In the genomic region with DNA sequence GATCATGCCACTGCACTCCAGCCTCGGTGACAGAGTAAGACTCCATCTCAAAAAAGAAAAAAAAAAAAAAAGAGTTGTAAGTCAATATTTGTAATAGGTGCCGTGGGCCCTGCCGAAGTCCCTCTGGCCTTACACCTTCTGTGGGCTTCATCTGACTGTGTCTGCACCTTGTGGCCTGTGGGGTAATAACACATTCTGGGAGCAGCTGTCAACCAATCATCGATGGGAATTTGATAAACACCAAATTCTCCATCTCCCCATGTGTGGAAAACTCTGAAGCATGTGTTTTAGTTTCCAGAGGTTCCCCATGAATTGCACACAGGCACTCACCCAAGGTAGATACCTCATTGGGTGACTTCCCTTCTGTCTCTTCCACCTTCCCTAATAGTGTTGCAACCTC, we compare ENCODE assay signal across 23 cellular contexts. TPM values are rescaled to one million over a fixed set of nuclear protein-coding genes. Genes with fewer than 3 reads are reported as not detected.
A peak's percentile ranks its signal among the peaks of the same experiment; 100 is the strongest.
DNase-seq lines count a peak whose midpoint lies in the region; ATAC-seq and TF ChIP-seq lines count a peak whose summit lies in the region.
"Had no signal": no experiment of that assay in that cellular context is flagged by ENCODE, and none has a peak within 500 bp of the region (broad histone marks: within the 10 kb centered on the region; RNA-seq: fewer than 3 reads in every experiment).

No MANE protein-coding gene starts in this region.

- H3K36me3 Mint-ChIP-seq in WTC11 (peaks cover 21% of the 10 kb centered on the region), neural crest cell (ENCODE audit: low read depth) (peaks cover 33% of the 10 kb centered on the region)

- H3K4me3 Mint-ChIP-seq in WTC11 (no peak overlapping the region), neural crest cell (no peak overlapping the region)
- H3K4me3 Mint-ChIP-seq: activated CD4-positive, alpha-beta memory T cell treated with anti-CD3 and anti-CD28 coated beads, Interleukin-2, amount 10 ng/mL, durations not matched to agents 7 days and 5 days; activated T-helper 1 cell treated with anti-CD3 and anti-CD28 coated beads, Interleukin-12 subunit alpha, Interleukin-12 subunit beta, Interleukin-2, Interleukin-4 antibody, amounts not matched to agents 30 ng/mL and 10 ng/mL and 1 ng/mL, durations not matched to agents 14 hours and 24 hours and 36 hours; HFFc6; natural killer cell had no signal

- peaks cover 27% of the 10 kb centered on the region for H3K36me3 ChIP-seq in Karpas-422 (ENCODE audit: insufficient read depth, low read length)
- H3K36me3 ChIP-seq in colonic mucosa: peaks cover 11% of the 10 kb centered on the region

- H3K9me3 ChIP-seq in Karpas-422 (ENCODE audit: low read length) (peaks cover 16% of the 10 kb centered on the region), colonic mucosa (no peaks in the 10 kb centered on the region)

- H2AFZ ChIP-seq in Karpas-422 (ENCODE audit: low read length): no peak overlapping the region

- ATAC-seq in WTC11 (peak; percentile 81), HG02938 (IDR thresholded peaks at IDR 0.05; ENCODE audit: unreplicated experiment) (no peak), GM21717 (IDR thresholded peaks at IDR 0.05; ENCODE audit: unreplicated experiment) (no peak)

- no peaks in the 10 kb centered on the region for H3K4me1 Mint-ChIP-seq in WTC11
- H3K4me1 Mint-ChIP-seq in neural crest cell: no peaks in the 10 kb centered on the region
- H3K4me1 Mint-ChIP-seq: activated CD4-positive, alpha-beta memory T cell treated with anti-CD3 and anti-CD28 coated beads, Interleukin-2, amount 10 ng/mL, durations not matched to agents 7 days and 5 days had no signal

- H3K27ac ChIP-seq in Karpas-422 (ENCODE audit: low read length) (no peak overlapping the region), colonic mucosa (no peak overlapping the region)
- H3K27ac ChIP-seq: BLaER1 treated with 17β-estradiol and CSF1 and Interleukin-3, amounts not matched to agents 10 nM and 100 nM; cardiac muscle cell; skin epidermis had no signal

- no peak overlapping the region for H3K27ac Mint-ChIP-seq in WTC11
- H3K27ac Mint-ChIP-seq in neural crest cell (ENCODE audit: unreplicated experiment): no peak overlapping the region
- H3K27ac Mint-ChIP-seq: activated CD4-positive, alpha-beta memory T cell treated with anti-CD3 and anti-CD28 coated beads, Interleukin-2, amount 10 ng/mL, durations not matched to agents 7 days and 5 days; activated T-helper 1 cell treated with anti-CD3 and anti-CD28 coated beads, Interleukin-12 subunit alpha, Interleukin-12 subunit beta, Interleukin-2, Interleukin-4 antibody, amounts not matched to agents 30 ng/mL and 10 ng/mL and 1 ng/mL, durations not matched to agents 14 hours and 24 hours and 36 hours; HFFc6; natural killer cell had no signal

- H3K79me2 ChIP-seq in Karpas-422 (ENCODE audit: low read length): peaks cover 17% of the 10 kb centered on the region

- H3K4me3 ChIP-seq in Karpas-422 (ENCODE audit: low read length): no peak overlapping the region
- H3K4me3 ChIP-seq in colonic mucosa: no peak overlapping the region
- H3K4me3 ChIP-seq: BLaER1 treated with 17β-estradiol and CSF1 and Interleukin-3, amounts not matched to agents 10 nM and 100 nM; cardiac muscle cell; skin epidermis had no signal

- DNase-seq in DMS 273 (lab: John Stamatoyannopoulos, UW; ENCODE audit: unreplicated experiment) (peak; percentile 50), DMS 273 treated with DMSO at 0.1 percent for 48 hours (lab: John Stamatoyannopoulos, UW) (no peak), Karpas-422 (peak; percentile 49), WTC11 (ENCODE audit: low spot score) (no peak), neural crest cell (ENCODE audit: low read depth, low spot score) (no peak), colonic mucosa (no peak)
- DNase-seq: activated CD4-positive, alpha-beta memory T cell treated with anti-CD3 and anti-CD28 coated beads, Interleukin-2, amount 10 ng/mL, durations not matched to agents 7 days and 5 days; DMS79; head of caudate nucleus; HFFc6; IMR-90; islet precursor cell; natural killer cell; NCI-H1105; NCI-H69; stimulated activated CD4-positive, alpha-beta T cell treated with anti-CD3 and anti-CD28 coated beads, Interleukin-4, amount 100 ng/mL, for 4 hours; stimulated activated CD8-positive, alpha-beta memory T cell treated with anti-CD3 and anti-CD28 coated beads, Interleukin-4, amount 100 ng/mL, for 48 hours had no signal

- no peak overlapping the region for H3K4me2 ChIP-seq in Karpas-422 (ENCODE audit: low read depth, low read length, poor library complexity, severe bottlenecking)
- H3K4me2 ChIP-seq: BLaER1 treated with 17β-estradiol and CSF1 and Interleukin-3, amounts not matched to agents 10 nM and 100 nM had no signal

- POLR2A ChIA-PET in WTC11 (lab: Charles Lee): interaction anchor here (0.7 kb wide), 1 partner anchor 168 kb away, joined by 5 read pairs; no protein-coding TSS in a partner anchor

- no peaks in the 10 kb centered on the region for H4K20me1 ChIP-seq in Karpas-422 (ENCODE audit: insufficient read depth, low read depth, low read length)

- H3K27me3 ChIP-seq in Karpas-422 (ENCODE audit: low read length) (no peaks in the 10 kb centered on the region), colonic mucosa (no peaks in the 10 kb centered on the region)
- H3K27me3 ChIP-seq: BLaER1 treated with 17β-estradiol and CSF1 and Interleukin-3, amounts not matched to agents 10 nM and 100 nM; cardiac muscle cell had no signal

- H3K9me3 Mint-ChIP-seq in WTC11 (peaks cover 15% of the 10 kb centered on the region), neural crest cell (peaks cover 5% of the 10 kb centered on the region)

- no peaks in the 10 kb centered on the region for H3K9me2 ChIP-seq in Karpas-422 (replicated peaks; ENCODE audit: insufficient read depth, low read length)

- CTCF ChIA-PET in WTC11 (lab: Charles Lee): interaction anchor here (0.6 kb wide), 1 partner anchor 74 kb away, joined by 3 read pairs; no protein-coding TSS in a partner anchor

- no peak for TF ChIP-seq CTCF in WTC11 (IDR thresholded peaks at IDR 0.05)
- TF ChIP-seq CTCF in neural crest cell (conservative IDR thresholded peaks at IDR 0.05): peak; percentile 25
- TF ChIP-seq CTCF in colonic mucosa (IDR thresholded peaks at IDR 0.05): no peak

- H3K9ac ChIP-seq in Karpas-422 (ENCODE audit: low read length) (no peak overlapping the region), colonic mucosa (ENCODE audit: low read depth in 2 of 2, low read length in 2 of 2) (no peak overlapping the region)
- H3K9ac ChIP-seq: BLaER1 treated with 17β-estradiol and CSF1 and Interleukin-3, amounts not matched to agents 10 nM and 100 nM had no signal

- no peaks in the 10 kb centered on the region for H3K27me3 Mint-ChIP-seq in WTC11 (ENCODE audit: low read depth)
- no peaks in the 10 kb centered on the region for H3K27me3 Mint-ChIP-seq in neural crest cell (ENCODE audit: low read depth)
- H3K27me3 Mint-ChIP-seq: activated CD4-positive, alpha-beta memory T cell treated with anti-CD3 and anti-CD28 coated beads, Interleukin-2, amount 10 ng/mL, durations not matched to agents 7 days and 5 days had no signal

- no peaks in the 10 kb centered on the region for H3K4me1 ChIP-seq in Karpas-422 (ENCODE audit: low read length)
- no peaks in the 10 kb centered on the region for H3K4me1 ChIP-seq in colonic mucosa
- H3K4me1 ChIP-seq: BLaER1 treated with 17β-estradiol and CSF1 and Interleukin-3, amounts not matched to agents 10 nM and 100 nM had no signal

- intact Hi-C loops in colonic mucosa (cut with DNase I): no loop called here

TF ChIP-seq in WTC11, 78 proteins besides CTCF, POLR2A, EP300 and RAD21 (continues in another document):
- TF ChIP-seq, protein P1, sequence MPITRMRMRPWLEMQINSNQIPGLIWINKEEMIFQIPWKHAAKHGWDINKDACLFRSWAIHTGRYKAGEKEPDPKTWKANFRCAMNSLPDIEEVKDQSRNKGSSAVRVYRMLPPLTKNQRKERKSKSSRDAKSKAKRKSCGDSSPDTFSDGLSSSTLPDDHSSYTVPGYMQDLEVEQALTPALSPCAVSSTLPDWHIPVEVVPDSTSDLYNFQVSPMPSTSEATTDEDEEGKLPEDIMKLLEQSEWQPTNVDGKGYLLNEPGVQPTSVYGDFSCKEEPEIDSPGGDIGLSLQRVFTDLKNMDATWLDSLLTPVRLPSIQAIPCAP (CRISPR knock-in tag; IDR thresholded peaks at IDR 0.05): no peak
- TF ChIP-seq, protein P2, sequence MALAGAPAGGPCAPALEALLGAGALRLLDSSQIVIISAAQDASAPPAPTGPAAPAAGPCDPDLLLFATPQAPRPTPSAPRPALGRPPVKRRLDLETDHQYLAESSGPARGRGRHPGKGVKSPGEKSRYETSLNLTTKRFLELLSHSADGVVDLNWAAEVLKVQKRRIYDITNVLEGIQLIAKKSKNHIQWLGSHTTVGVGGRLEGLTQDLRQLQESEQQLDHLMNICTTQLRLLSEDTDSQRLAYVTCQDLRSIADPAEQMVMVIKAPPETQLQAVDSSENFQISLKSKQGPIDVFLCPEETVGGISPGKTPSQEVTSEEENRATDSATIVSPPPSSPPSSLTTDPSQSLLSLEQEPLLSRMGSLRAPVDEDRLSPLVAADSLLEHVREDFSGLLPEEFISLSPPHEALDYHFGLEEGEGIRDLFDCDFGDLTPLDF (CRISPR knock-in tag; IDR thresholded peaks at IDR 0.05): no peak
- TF ChIP-seq IRF2 (CRISPR knock-in tag; IDR thresholded peaks at IDR 0.05; ENCODE audit: borderline replicate concordance, low read depth): no peak

RNA-seq across cellular contexts. Expression of a gene that starts 10.8 kb away (rescaled TPM):
- total RNA-seq in Karpas-422 (2014; rRNA removed; shearing (Covaris generic); ENCODE audit: low replicate concordance): 40.4 and 40.8 TPM in 2 replicates
- 23.0 to 24.0 TPM (median 23.1 TPM) in 3 replicates for total RNA-seq in WTC11 (2021)
- 17.5 and 19.5 TPM in 2 replicates for total RNA-seq in neural crest cell
- 10 to 100 TPM; 26.4 to 29.8 TPM for total RNA-seq in colonic mucosa

RNA-seq across cellular contexts. Expression of a gene that starts 15.2 kb away (rescaled TPM):
- total RNA-seq in Karpas-422 (2014; rRNA removed; shearing (Covaris generic); ENCODE audit: low replicate concordance): 11.9 and 14.5 TPM in 2 replicates
- total RNA-seq in WTC11 (2021) (14.5 to 15.7 TPM (median 15.5 TPM) in 3 replicates), neural crest cell (21.5 and 21.7 TPM in 2 replicates), colonic mucosa (1 to 10 TPM; 5.6 to 6.6 TPM)

RNA-seq across cellular contexts. Expression of a gene that starts 16.5 kb away (rescaled TPM):
- total RNA-seq in Karpas-422 (2014; rRNA removed; shearing (Covaris generic); ENCODE audit: low replicate concordance): 29.0 and 33.0 TPM in 2 replicates
- total RNA-seq in WTC11 (2021) (11.7 to 14.0 TPM (median 12.8 TPM) in 3 replicates), neural crest cell (25.6 and 27.8 TPM in 2 replicates), colonic mucosa (10 to 100 TPM in 1 of 2 donors, 1 to 10 TPM in 1; 9.0 to 23.0 TPM)

RNA-seq across cellular contexts. Expression of a gene that starts 23.3 kb away (rescaled TPM):
- 653 and 873 TPM in 2 replicates for total RNA-seq in Karpas-422 (2014; rRNA removed; shearing (Covaris generic); ENCODE audit: low replicate concordance)
- total RNA-seq in WTC11 (2021): 454 to 480 TPM (median 463 TPM) in 3 replicates
- 403 and 423 TPM in 2 replicates for total RNA-seq in neural crest cell
- 100 to 1,000 TPM; 392 to 534 TPM for total RNA-seq in colonic mucosa

RNA-seq across cellular contexts. Expression of a gene that starts 50.5 kb away (rescaled TPM):
- 48.7 and 63.6 TPM in 2 replicates for total RNA-seq in Karpas-422 (2014; rRNA removed; shearing (Covaris generic); ENCODE audit: low replicate concordance)
- total RNA-seq in WTC11 (2021) (79.1 to 109 TPM (median 85.8 TPM) in 3 replicates), neural crest cell (111 and 117 TPM in 2 replicates), colonic mucosa (10 to 100 TPM; 16.6 to 39.2 TPM)

Comparison
In these comparisons a context has a peak if more than half of its experiments do, and no peak if none do; other contexts are left out.
1. DNase-seq: peak in DMS 273 (single experiment) and Karpas-422 (single experiment); none in DMS 273 treated with DMSO at 0.1 percent for 48 hours (single experiment), WTC11 (single experiment), neural crest cell (single experiment) and colonic mucosa (single experiment).